14 cellular contexts compared by ENCODE assay signal in the genomic region with DNA sequence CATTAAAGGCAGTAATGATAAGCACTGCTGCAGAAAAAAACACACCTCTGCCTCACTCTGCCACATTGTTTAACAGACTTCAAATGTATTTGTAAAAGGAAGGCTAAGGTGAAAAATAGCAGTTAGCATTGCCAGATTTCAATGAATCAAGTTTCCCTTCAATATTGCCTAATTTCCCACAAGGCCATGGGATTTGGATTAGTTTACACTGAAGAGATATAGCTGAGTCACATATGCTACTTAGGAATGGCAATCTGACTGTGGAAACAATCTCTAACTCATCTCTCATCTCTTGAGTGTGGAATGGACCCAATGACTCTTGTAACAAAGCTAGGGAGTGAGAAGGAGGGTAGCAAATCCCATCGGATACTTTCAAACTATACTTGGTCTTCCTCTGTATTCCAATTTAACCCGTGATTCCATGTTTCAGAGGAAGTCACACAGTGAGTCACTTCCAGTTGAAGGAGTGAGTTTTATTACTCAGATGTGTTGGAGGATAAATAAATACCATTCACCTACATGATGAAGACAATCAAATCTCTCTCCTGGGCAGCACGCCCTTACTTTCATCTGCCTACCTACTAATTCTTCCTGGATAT. TPM values are rescaled to one million over a fixed set of nuclear protein-coding genes. Genes with fewer than 3 reads are reported as not detected.
DNase-seq lines count a peak whose midpoint lies in the region; ATAC-seq, FAIRE-seq and TF ChIP-seq lines count a peak whose summit lies in the region.
"Had no signal": no experiment of that assay in that cellular context is flagged by ENCODE, and none has a peak within 500 bp of the region (broad histone marks: within the 10 kb centered on the region; RNA-seq: fewer than 3 reads in every experiment).

No MANE protein-coding gene starts in this region.

- H3K9me3 Mint-ChIP-seq in CD4-positive, alpha-beta memory T cell, result no peaks in the 10 kb centered on the region
- peaks cover 0 to 5% (median 0%) of the 10 kb centered on the region in 5 donors for H3K9me3 Mint-ChIP-seq in CD8-positive, alpha-beta memory T cell
- H3K9me3 Mint-ChIP-seq: brain, mesothelial cell of epicardium had no signal

- FAIRE-seq in bronchial epithelial cell (lab: Jason Lieb, UNC) (no peak), keratinocyte (lab: Jason Lieb, UNC) (peak; percentile 87)

- no peaks in the 10 kb centered on the region for H3K9me1 ChIP-seq in keratinocyte (ENCODE audit: control insufficient read depth, extremely low read depth, insufficient read depth, low read length)

- ATAC-seq in HG03469 (IDR thresholded peaks at IDR 0.05; ENCODE audit: unreplicated experiment), result no peak

- peak overlapping the region; percentile 88 for H2AFZ ChIP-seq in keratinocyte (ENCODE audit: control insufficient read depth, low read length)

- POLR2A ChIA-PET in CD4-positive, alpha-beta memory T cell (lab: Charles Lee; ENCODE audit: partially characterized antibody), result no interaction called here
- POLR2A ChIA-PET in CD8-positive, alpha-beta memory T cell (lab: Charles Lee), result no interaction called here

- H3K27me3 Mint-ChIP-seq in CD4-positive, alpha-beta memory T cell, result peaks cover 17 to 19% of the 10 kb centered on the region in 2 donors
- H3K27me3 Mint-ChIP-seq in CD8-positive, alpha-beta memory T cell, result peaks cover 12 to 62% of the 10 kb centered on the region in 2 donors

- peak overlapping the region; percentile 85 for H3K27ac ChIP-seq in keratinocyte (ENCODE audit: control insufficient read depth, insufficient read depth, low read length)
- no peak overlapping the region for H3K27ac ChIP-seq in CD4-positive, alpha-beta memory T cell (ENCODE audit: low read depth, low read length)
- H3K27ac ChIP-seq in CD8-positive, alpha-beta memory T cell (ENCODE audit: low read depth, low read length), result no peak overlapping the region
- H3K27ac ChIP-seq: 22Rv1 had no signal

- intact Hi-C loops in CD4-positive, alpha-beta memory T cell (cut with micrococcal nuclease), result no loop called here

- peaks cover 15% of the 10 kb centered on the region for H3K79me2 ChIP-seq in keratinocyte (ENCODE audit: control insufficient read depth, insufficient read depth, low read length)

- peak overlapping the region; percentile 9 for H3K4me3 ChIP-seq in bronchial epithelial cell (ENCODE audit: low read depth, low read length)
- no peak overlapping the region for H3K4me3 ChIP-seq in keratinocyte (ENCODE audit: control insufficient read depth in 2 of 3, extremely low read depth in 1 of 3, insufficient read depth in 2 of 3, low read depth in 1 of 3, low read length in 3 of 3)
- no peak overlapping the region for H3K4me3 ChIP-seq in CD4-positive, alpha-beta memory T cell (ENCODE audit: low read length in 2 of 2)
- no peak overlapping the region for H3K4me3 ChIP-seq in CD8-positive, alpha-beta memory T cell (ENCODE audit: low read length)

- no peak overlapping the region for H3K4me3 Mint-ChIP-seq in CD4-positive, alpha-beta memory T cell
- no peak overlapping the region for H3K4me3 Mint-ChIP-seq in CD8-positive, alpha-beta memory T cell
- H3K4me3 Mint-ChIP-seq: mesothelial cell of epicardium had no signal

- no peak overlapping the region for H3K27ac Mint-ChIP-seq in CD4-positive, alpha-beta memory T cell
- no peak overlapping the region for H3K27ac Mint-ChIP-seq in CD8-positive, alpha-beta memory T cell
- H3K27ac Mint-ChIP-seq: brain, mesothelial cell of epicardium had no signal

- CTCF ChIA-PET in CD4-positive, alpha-beta memory T cell (lab: Charles Lee; ENCODE audit: partially characterized antibody), result no interaction called here
- CTCF ChIA-PET in CD8-positive, alpha-beta memory T cell (lab: Charles Lee), result interaction anchor here (1.6 kb wide), 1 partner anchor 11 kb away, joined by 3 read pairs; no protein-coding TSS in a partner anchor

- H4K20me1 ChIP-seq in keratinocyte (ENCODE audit: control insufficient read depth, extremely low read depth, insufficient read depth, low read length), result no peaks in the 10 kb centered on the region

- DNase-seq in DMS53 (lab: John Stamatoyannopoulos, UW) (peak; percentile 33), DMS53 treated with DMSO at 0.1 percent for 48 hours (lab: John Stamatoyannopoulos, UW; ENCODE audit: unreplicated experiment) (no peak), bronchial epithelial cell (ENCODE audit: low read depth) (peak; percentile 96), keratinocyte (ENCODE audit: low read depth, low spot score) (no peak), NCI-H2029 treated with DMSO at 0.1 percent for 48 hours (lab: John Stamatoyannopoulos, UW) (no peak)
- DNase-seq in CD4-positive, alpha-beta memory T cell, result no peak
- no peak for DNase-seq in CD8-positive, alpha-beta memory T cell
- DNase-seq: glutamatergic neuron, NCI-H2081 treated with DMSO at 0.1 percent for 48 hours, right cardiac atrium had no signal

- H3K36me3 ChIP-seq in bronchial epithelial cell (ENCODE audit: control insufficient read depth, insufficient read depth, low read length), result no peaks in the 10 kb centered on the region
- no peaks in the 10 kb centered on the region for H3K36me3 ChIP-seq in keratinocyte (ENCODE audit: control insufficient read depth in 2 of 2, extremely low read depth in 1 of 2, insufficient read depth in 2 of 2, low read length in 2 of 2)
- H3K36me3 ChIP-seq in CD4-positive, alpha-beta memory T cell (ENCODE audit: insufficient read depth, low read length), result no peaks in the 10 kb centered on the region
- no peaks in the 10 kb centered on the region for H3K36me3 ChIP-seq in CD8-positive, alpha-beta memory T cell (ENCODE audit: insufficient read depth, low read length)

- H3K4me1 ChIP-seq in keratinocyte (ENCODE audit: control insufficient read depth, extremely low read depth, insufficient read depth, low read length), result peaks cover 40% of the 10 kb centered on the region
- H3K4me1 ChIP-seq in CD4-positive, alpha-beta memory T cell (ENCODE audit: insufficient read depth, low read length), result no peaks in the 10 kb centered on the region
- H3K4me1 ChIP-seq in CD8-positive, alpha-beta memory T cell (ENCODE audit: insufficient read depth, low read length), result no peaks in the 10 kb centered on the region

- H3K9me3 ChIP-seq in keratinocyte (ENCODE audit: control insufficient read depth, low read depth, low read length), result no peaks in the 10 kb centered on the region
- H3K9me3 ChIP-seq in CD4-positive, alpha-beta memory T cell (ENCODE audit: control insufficient read depth in 1 of 2, low read length in 2 of 2), result no peaks in the 10 kb centered on the region
- no peaks in the 10 kb centered on the region for H3K9me3 ChIP-seq in CD8-positive, alpha-beta memory T cell (ENCODE audit: low read length)

- peaks cover 1 to 12% (median 4%) of the 10 kb centered on the region in 4 donors for H3K4me1 Mint-ChIP-seq in CD4-positive, alpha-beta memory T cell
- peaks cover 6 to 11% (median 8%) of the 10 kb centered on the region in 3 donors for H3K4me1 Mint-ChIP-seq in CD8-positive, alpha-beta memory T cell

- H3K4me2 ChIP-seq in keratinocyte (ENCODE audit: control insufficient read depth, extremely low read depth, insufficient read depth, low read depth, low read length), result peak overlapping the region; percentile 77

- no peak for TF ChIP-seq CTCF in bronchial epithelial cell (IDR thresholded peaks at IDR 0.05; ENCODE audit: insufficient read depth, low read length, severe bottlenecking)
- no peak for TF ChIP-seq CTCF in keratinocyte (optimal IDR thresholded peaks at IDR 0.05 in 1 of 3, IDR thresholded peaks at IDR 0.05 in 1 of 3, conservative IDR thresholded peaks at IDR 0.05 in 1 of 3; ENCODE audit: extremely low read depth in 1 of 3, insufficient read depth in 2 of 3, low read length in 3 of 3)

- peaks cover 0 to 2% of the 10 kb centered on the region in 2 donors for H3K36me3 Mint-ChIP-seq in CD4-positive, alpha-beta memory T cell
- H3K36me3 Mint-ChIP-seq in CD8-positive, alpha-beta memory T cell, result no peaks in the 10 kb centered on the region
- H3K36me3 Mint-ChIP-seq: brain, mesothelial cell of epicardium had no signal

- H3K27me3 ChIP-seq in bronchial epithelial cell (ENCODE audit: control insufficient read depth, insufficient read depth, low read length) (no peaks in the 10 kb centered on the region), keratinocyte (ENCODE audit: control insufficient read depth, extremely low read depth, insufficient read depth, low read length) (no peaks in the 10 kb centered on the region)
- H3K27me3 ChIP-seq in CD4-positive, alpha-beta memory T cell (ENCODE audit: insufficient read depth, low read length), result peaks cover 10% of the 10 kb centered on the region
- no peaks in the 10 kb centered on the region for H3K27me3 ChIP-seq in CD8-positive, alpha-beta memory T cell (ENCODE audit: insufficient read depth, low read length, poor library complexity, severe bottlenecking)

- no peak overlapping the region for H3K9ac ChIP-seq in keratinocyte (ENCODE audit: control insufficient read depth, extremely low read depth, insufficient read depth, low read length)

- dilution Hi-C loops in keratinocyte (cut with MboI; ENCODE audit: extremely low pct_ligation_motif_present, low sequenced_read_pairs), result no loop called here

RNA-seq across cellular contexts. Expression of a gene that starts 5.1 kb away (rescaled TPM):
- total RNA-seq in bronchial epithelial cell, result 1.8 and 2.4 TPM in 2 replicates
- 2.3 to 7.1 TPM (median 5.0 TPM) in 3 replicates for polyA plus RNA-seq in keratinocyte
- 1.0 TPM for polyA plus RNA-seq in keratinocyte (2011; ENCODE audit: low read depth)
- 2.0 and 4.2 TPM in 2 replicates for polyA plus RNA-seq in keratinocyte (2011; cell fraction: cytosol; rRNA removed)
- polyA plus RNA-seq in keratinocyte (2011; cell fraction: nucleus; rRNA removed), result 5.4 and 6.5 TPM in 2 replicates
- 2.1 and 6.6 TPM in 2 replicates for polyA plus RNA-seq in keratinocyte (2012; ENCODE audit: low replicate concordance)
- 2.7 to 6.1 TPM (median 4.9 TPM) in 3 replicates for polyA minus RNA-seq in keratinocyte
- 3.5 TPM for polyA minus RNA-seq in keratinocyte (2011; cell fraction: cytosol; rRNA and poly(A)+ RNA removed)
- 2.2 and 8.3 TPM in 2 replicates for polyA minus RNA-seq in keratinocyte (2011; cell fraction: nucleus; rRNA and poly(A)+ RNA removed)
- total RNA-seq in CD4-positive, alpha-beta memory T cell, result under 1 TPM; 0.67 to 0.94 TPM
- not detected for polyA plus RNA-seq in CD4-positive, alpha-beta memory T cell
- 1 to 10 TPM; 3.4 to 5.1 TPM for total RNA-seq in CD8-positive, alpha-beta memory T cell
- polyA plus RNA-seq in CD8-positive, alpha-beta memory T cell, result 0.18 TPM

Comparison
In these comparisons a context has a peak if more than half of its experiments do, and no peak if none do; other contexts are left out.
1. DNase-seq: peak in DMS53 (single experiment) and bronchial epithelial cell (single experiment); none in DMS53 treated with DMSO at 0.1 percent for 48 hours (single experiment), keratinocyte (single experiment), NCI-H2029 treated with DMSO at 0.1 percent for 48 hours (single experiment), CD4-positive, alpha-beta memory T cell (0 of 5) and CD8-positive, alpha-beta memory T cell (0 of 5).